ENCODE assay signal across 23 cellular contexts in genomic region chr12:99153283-99153682, GRCh38.
DNase-seq lines count a peak whose midpoint lies in the region; ATAC-seq, FAIRE-seq and TF ChIP-seq lines count a peak whose summit lies in the region.
"Had no signal": no experiment of that assay in that cellular context is flagged by ENCODE, and none has a peak within 500 bp of the region (broad histone marks: within the 10 kb centered on the region; RNA-seq: fewer than 3 reads in every experiment).

No MANE protein-coding gene starts in this region.

- TF ChIP-seq EP300 in GM12878 (IDR thresholded peaks at IDR 0.05; ENCODE audit: borderline replicate concordance in 1 of 2, control insufficient read depth in 1 of 2, low read depth in 2 of 2, low read length in 2 of 2), result no peak

- RAD21 ChIA-PET in GM12878 (lab: Charles Lee; ENCODE audit: unreplicated experiment), result interaction anchor here (1.2 kb wide), 1 partner anchor 62 kb away, joined by 4 read pairs; no protein-coding TSS in a partner anchor

- no peaks in the 10 kb centered on the region for H3K9me3 ChIP-seq in GM12878 (replicated peaks; ENCODE audit: control insufficient read depth, insufficient read depth, low read length)
- H3K9me3 ChIP-seq: MG63, Peyer's patch had no signal

- no peak for TF ChIP-seq CTCF in GM12878 (IDR thresholded peaks at IDR 0.05 in 2 of 3, conservative IDR thresholded peaks at IDR 0.05 in 1 of 3; ENCODE audit: control insufficient read depth in 2 of 3, extremely low read depth in 1 of 3, insufficient read depth in 1 of 3, low read depth in 3 of 3, low read length in 3 of 3)
- no peak for TF ChIP-seq CTCF in dorsolateral prefrontal cortex (IDR thresholded peaks at IDR 0.05 in 54 of 56, conservative IDR thresholded peaks at IDR 0.05 in 2 of 56; ENCODE audit: low read depth in 1 of 56, partially characterized antibody in 56 of 56)

- SMC1A ChIA-PET in GM12878 (lab: Charles Lee; ENCODE audit: uncharacterized antibody, unreplicated experiment), result interaction anchor here (1.0 to 1.4 kb wide), 2 partner anchors 15 to 17 kb away, joined by 3 to 4 read pairs; no protein-coding TSS in a partner anchor

- H3K36me3 ChIP-seq in GM12878 (ENCODE audit: control insufficient read depth in 2 of 2, insufficient read depth in 2 of 2, low read length in 1 of 2), result no peaks in the 10 kb centered on the region
- H3K36me3 ChIP-seq: MG63, Peyer's patch had no signal

- CTCF ChIA-PET in GM12878 (lab: Yijun Ruan, JAX), result no interaction called here

- TF ChIP-seq POLR2A in GM12878 (IDR thresholded peaks at IDR 0.05; ENCODE audit: low read depth, low read length), result no peak

- no peaks in the 10 kb centered on the region for H4K20me1 ChIP-seq in GM12878 (ENCODE audit: control insufficient read depth, insufficient read depth)

- H3K27me3 ChIP-seq in GM12878 (replicated peaks in 1 of 2; ENCODE audit: control insufficient read depth in 2 of 2, insufficient read depth in 2 of 2, low read length in 1 of 2), result no peaks in the 10 kb centered on the region
- H3K27me3 ChIP-seq in dorsolateral prefrontal cortex, result peaks cover 0 to 4% (median 0%) of the 10 kb centered on the region in 45 donors
- H3K27me3 ChIP-seq: MG63, Peyer's patch had no signal

- peak; percentile 31; the same call in 2 of the 3 replicates for ATAC-seq in GM12878

- DNase-seq in NCI-H526 treated with DMSO at 0.1 percent for 48 hours (lab: John Stamatoyannopoulos, UW) (peak; percentile 71), GM12878 (ENCODE audit: low read depth, low spot score) (no peak), dorsolateral prefrontal cortex (no peak), OCI-M1 (lab: John Stamatoyannopoulos, UW) (no peak), NCI-H2171 treated with DMSO at 0.1 percent for 48 hours (lab: John Stamatoyannopoulos, UW) (no peak)
- DNase-seq in activated effector memory CD4-positive, alpha-beta T cell treated with Interleukin-2 at 50 U/mL for 16 hours, result no peak
- DNase-seq: CD4-positive, alpha-beta memory T cell; COR-L47; DMS53; H9; IMR-90; KG1; MG63; NCI-H1694 treated with DMSO at 0.1 percent for 48 hours; NCI-H2081; NCI-H226; NCI-H510A treated with DMSO at 0.1 percent for 48 hours; NCI-H774; Peyer's patch; SHP77 treated with DMSO at 0.1 percent for 48 hours had no signal

- H2AFZ ChIP-seq in GM12878 (ENCODE audit: control insufficient read depth, low read depth, low read length), result no peak overlapping the region
- H2AFZ ChIP-seq: GM23338 had no signal

- H3K9ac ChIP-seq in GM12878 (ENCODE audit: control insufficient read depth, insufficient read depth, low read length), result no peak overlapping the region

- in situ Hi-C loops in GM12878 (cut with MboI), result no loop called here

- POLR2A ChIA-PET in GM12878 (lab: Charles Lee), result no interaction called here

- no peak for FAIRE-seq in GM12878 (lab: Jason Lieb, UNC)
- FAIRE-seq: G401.6 had no signal

- no peak for TF ChIP-seq RAD21 in GM12878 (IDR thresholded peaks at IDR 0.05; ENCODE audit: insufficient read depth, low read depth, low read length)

- H3K4me3 ChIP-seq in GM12878 (no peak overlapping the region), dorsolateral prefrontal cortex (peak overlapping the region in 58 of 59 donors; percentile 26 to 71 (median 54))
- H3K4me3 ChIP-seq: MG63, Peyer's patch had no signal

- no peak overlapping the region for H3K4me2 ChIP-seq in GM12878 (ENCODE audit: control insufficient read depth, insufficient read depth)

- BruUV-seq in GM12878 (replicated peaks; lab: Mats Ljungman, UMichigan), result no TSS peak

- intact Hi-C loops in GM12878 (cut with micrococcal nuclease; ENCODE audit: unreplicated experiment) (no loop called here), dorsolateral prefrontal cortex (cut with DNase I) (loop anchor here in 1 of 2 donors (5.0 kb wide), 1 partner anchor 61 kb away; no protein-coding TSS in a partner anchor)

- H3K27ac ChIP-seq in GM12878 (ENCODE audit: control insufficient read depth, insufficient read depth) (no peak overlapping the region), dorsolateral prefrontal cortex (peak overlapping the region in 51 of 59 donors; percentile 8 to 91 (median 74)), temporal lobe (ENCODE audit: low read depth, low read length) (peak overlapping the region; percentile 59)
- H3K27ac ChIP-seq: Peyer's patch had no signal

- no peaks in the 10 kb centered on the region for H3K4me1 ChIP-seq in GM12878 (ENCODE audit: control insufficient read depth, insufficient read depth, low read length)
- H3K4me1 ChIP-seq: Peyer's patch had no signal

- 17% methylated on average over 3 of the region's 3 CpGs for WGBS in GM12878 (ENCODE audit: insufficient coverage, insufficient replicate concordance, low lambda C conversion rate, missing lambda C conversion rate)

- no peaks in the 10 kb centered on the region for H3K79me2 ChIP-seq in GM12878 (ENCODE audit: control insufficient read depth, insufficient read depth, low read length)

TF ChIP-seq in GM12878, 131 proteins besides CTCF, POLR2A, EP300 and RAD21:
- no peak for TF ChIP-seq LARP7 (IDR thresholded peaks at IDR 0.05)
- 0 out of 4 replicates have a peak, but pooled peaks of 1 of the 2 experiments have one; percentile 24 for TF ChIP-seq BHLHE40 (IDR thresholded peaks at IDR 0.05; ENCODE audit: borderline replicate concordance in 1 of 2, low read depth in 2 of 2, low read length in 1 of 2)
- TF ChIP-seq JUNB (IDR thresholded peaks at IDR 0.05), result no peak
- no peak for TF ChIP-seq IRF4 (IDR thresholded peaks at IDR 0.05; ENCODE audit: low read depth, low read length)
